20 cellular contexts compared by ENCODE assay signal in the genomic region with DNA sequence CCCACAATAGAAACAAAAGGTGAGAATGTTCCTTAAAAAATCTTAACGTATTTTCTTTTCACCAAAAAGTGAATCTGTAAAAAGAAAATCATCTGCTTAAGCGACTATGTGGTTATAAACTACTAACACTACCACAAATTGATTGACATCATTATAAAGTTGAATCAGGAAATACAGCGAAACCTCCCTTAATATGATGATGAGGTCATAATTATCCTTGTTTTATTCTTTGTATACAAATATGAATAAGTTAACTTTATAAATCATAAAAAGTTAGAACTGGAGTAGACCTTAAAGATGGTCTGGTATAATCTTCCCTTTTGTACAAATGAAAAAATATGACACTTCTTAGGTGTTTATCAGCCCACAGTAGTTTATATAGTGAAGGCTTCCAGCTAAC. TPM values are rescaled to one million over a fixed set of nuclear protein-coding genes. Genes with fewer than 3 reads are reported as not detected.
DNase-seq lines count a peak whose midpoint lies in the region; ATAC-seq, FAIRE-seq and TF ChIP-seq lines count a peak whose summit lies in the region.
"Had no signal": no experiment of that assay in that cellular context is flagged by ENCODE, and none has a peak within 500 bp of the region (broad histone marks: within the 10 kb centered on the region; RNA-seq: fewer than 3 reads in every experiment).

No MANE protein-coding gene starts in this region.

- no peak for ATAC-seq in activated naive CD8-positive, alpha-beta T cell treated with anti-CD3 and anti-CD28 coated beads, Interleukin-2, amount 50 U/mL, for 24 hours
- ATAC-seq in HG02870 (IDR thresholded peaks at IDR 0.05; ENCODE audit: unreplicated experiment), result no peak

- no peaks in the 10 kb centered on the region for H3K27me3 ChIP-seq in keratinocyte (ENCODE audit: control insufficient read depth, extremely low read depth, insufficient read depth, low read length)
- H3K27me3 ChIP-seq in PC-9 (ENCODE audit: insufficient read depth, low read depth), result no peaks in the 10 kb centered on the region
- H3K27me3 ChIP-seq: BE2C had no signal

- dilution Hi-C loops in keratinocyte (cut with MboI; ENCODE audit: extremely low pct_ligation_motif_present, low sequenced_read_pairs), result no loop called here

- H3K36me3 Mint-ChIP-seq in activated naive CD8-positive, alpha-beta T cell treated with anti-CD3 and anti-CD28 coated beads, Interleukin-2, amount 50 U/mL, for 24 hours (ENCODE audit: low read depth), result peaks cover 72% of the 10 kb centered on the region

- H3K4me3 ChIP-seq in keratinocyte (ENCODE audit: control insufficient read depth in 2 of 3, extremely low read depth in 1 of 3, insufficient read depth in 2 of 3, low read depth in 1 of 3, low read length in 3 of 3) (peak overlapping the region in 1 of 3 experiments; percentile 22), PC-9 (no peak overlapping the region)

- H3K27ac ChIP-seq in keratinocyte (ENCODE audit: control insufficient read depth, insufficient read depth, low read length) (peak overlapping the region; percentile 10), PC-9 (no peak overlapping the region)

- H3K36me3 ChIP-seq in keratinocyte (ENCODE audit: control insufficient read depth in 2 of 2, extremely low read depth in 1 of 2, insufficient read depth in 2 of 2, low read length in 2 of 2) (peaks cover 0 to 4% of the 10 kb centered on the region in 2 experiments), PC-9 (ENCODE audit: low read depth) (no peaks in the 10 kb centered on the region)
- H3K36me3 ChIP-seq: BE2C had no signal

- peak overlapping the region; percentile 9 for H3K9ac ChIP-seq in keratinocyte (ENCODE audit: control insufficient read depth, extremely low read depth, insufficient read depth, low read length)

- H3F3A ChIP-seq in PC-9 (ENCODE audit: insufficient read depth, low read depth), result no peaks in the 10 kb centered on the region

- no peaks in the 10 kb centered on the region for H3K9me2 ChIP-seq in PC-9 (ENCODE audit: insufficient read depth)

- POLR2A ChIA-PET in PC-9 (lab: Charles Lee; ENCODE audit: unreplicated experiment), result no interaction called here

- no peak overlapping the region for H2AFZ ChIP-seq in keratinocyte (ENCODE audit: control insufficient read depth, low read length)
- no peak overlapping the region for H2AFZ ChIP-seq in PC-9

- peaks cover 51% of the 10 kb centered on the region for H3K4me1 ChIP-seq in keratinocyte (ENCODE audit: control insufficient read depth, extremely low read depth, insufficient read depth, low read length)
- H3K4me1 ChIP-seq in PC-9 (replicated peaks; ENCODE audit: insufficient read depth), result no peaks in the 10 kb centered on the region

- H4K20me1 ChIP-seq in keratinocyte (ENCODE audit: control insufficient read depth, extremely low read depth, insufficient read depth, low read length) (no peaks in the 10 kb centered on the region), PC-9 (ENCODE audit: insufficient read depth) (no peaks in the 10 kb centered on the region)

- H3K4me2 ChIP-seq in keratinocyte (ENCODE audit: control insufficient read depth, extremely low read depth, insufficient read depth, low read depth, low read length) (peak overlapping the region; percentile 58), PC-9 (no peak overlapping the region)

- H3K79me2 ChIP-seq in keratinocyte (ENCODE audit: control insufficient read depth, insufficient read depth, low read length) (peaks cover 2% of the 10 kb centered on the region), PC-9 (ENCODE audit: low read depth) (no peaks in the 10 kb centered on the region)

- CTCF ChIA-PET in PC-9 (lab: Charles Lee), result no interaction called here

- H3K4me3 Mint-ChIP-seq in activated naive CD8-positive, alpha-beta T cell treated with anti-CD3 and anti-CD28 coated beads, Interleukin-2, amount 50 U/mL, for 24 hours, result no peak overlapping the region
- H3K4me3 Mint-ChIP-seq: CD4-positive, alpha-beta T cell had no signal

- intact Hi-C loops in PC-9 (cut with micrococcal nuclease; ENCODE audit: unreplicated experiment), result no loop called here

- TF ChIP-seq CTCF in keratinocyte (optimal IDR thresholded peaks at IDR 0.05 in 1 of 3, IDR thresholded peaks at IDR 0.05 in 1 of 3, conservative IDR thresholded peaks at IDR 0.05 in 1 of 3; ENCODE audit: extremely low read depth in 1 of 3, insufficient read depth in 2 of 3, low read length in 3 of 3), result no peak
- no peak for TF ChIP-seq CTCF in PC-9 (conservative IDR thresholded peaks at IDR 0.05)

- no peaks in the 10 kb centered on the region for H3K9me1 ChIP-seq in keratinocyte (ENCODE audit: control insufficient read depth, extremely low read depth, insufficient read depth, low read length)

- no peak for DNase-seq in GM19239 (ENCODE audit: insufficient read length, low spot score)
- DNase-seq in activated naive CD8-positive, alpha-beta T cell treated with anti-CD3 and anti-CD28 coated beads, Interleukin-2, amount 50 U/mL, for 24 hours, result no peak
- no peak for DNase-seq in keratinocyte (ENCODE audit: low read depth, low spot score)
- DNase-seq in NCI-H146 treated with DMSO at 0.1 percent for 48 hours (lab: John Stamatoyannopoulos, UW; ENCODE audit: unreplicated experiment), result no peak
- no peak for DNase-seq in PC-9
- DNase-seq: BE2C; Calu3; CD4-positive, alpha-beta T cell; DMS53; Karpas-422; MM.1S; NCI-H1092 treated with DMSO at 0.1 percent for 48 hours; NCI-H187; NCI-H2171; NCI-H446; NCI-H69; SHP77 treated with DMSO at 0.1 percent for 48 hours had no signal

- no TSS peak for BruUV-seq in PC-9 (replicated peaks; lab: Mats Ljungman, UMichigan)

- no peaks in the 10 kb centered on the region for H3K9me3 Mint-ChIP-seq in activated naive CD8-positive, alpha-beta T cell treated with anti-CD3 and anti-CD28 coated beads, Interleukin-2, amount 50 U/mL, for 24 hours
- H3K9me3 Mint-ChIP-seq: CD4-positive, alpha-beta T cell had no signal

- H3K27me3 Mint-ChIP-seq in activated naive CD8-positive, alpha-beta T cell treated with anti-CD3 and anti-CD28 coated beads, Interleukin-2, amount 50 U/mL, for 24 hours, result no peaks in the 10 kb centered on the region
- H3K27me3 Mint-ChIP-seq: CD4-positive, alpha-beta T cell had no signal

- H3K9me3 ChIP-seq in keratinocyte (ENCODE audit: control insufficient read depth, low read depth, low read length), result no peaks in the 10 kb centered on the region
- H3K9me3 ChIP-seq in PC-9 (ENCODE audit: insufficient read depth, low read depth), result no peaks in the 10 kb centered on the region
- H3K9me3 ChIP-seq: BE2C had no signal

- peak overlapping the region; percentile 90 for H3K27ac Mint-ChIP-seq in activated naive CD8-positive, alpha-beta T cell treated with anti-CD3 and anti-CD28 coated beads, Interleukin-2, amount 50 U/mL, for 24 hours
- H3K27ac Mint-ChIP-seq: CD4-positive, alpha-beta T cell had no signal

- peaks cover 78% of the 10 kb centered on the region for H3K4me1 Mint-ChIP-seq in activated naive CD8-positive, alpha-beta T cell treated with anti-CD3 and anti-CD28 coated beads, Interleukin-2, amount 50 U/mL, for 24 hours

- FAIRE-seq in A204.1 (lab: Jason Lieb, UNC), result peak; percentile 25
- FAIRE-seq in GM19239 (lab: Jason Lieb, UNC), result peak; percentile 49
- no peak for FAIRE-seq in keratinocyte (lab: Jason Lieb, UNC)
- FAIRE-seq: H54 had no signal

RNA-seq across cellular contexts. Expression of a gene that starts 35.6 kb away (rescaled TPM):
- 15.4 to 31.4 TPM (median 21.8 TPM) in 3 replicates for polyA plus RNA-seq in keratinocyte
- polyA plus RNA-seq in keratinocyte (2011; ENCODE audit: low read depth), result 12.2 TPM
- 15.6 and 19.2 TPM in 2 replicates for polyA plus RNA-seq in keratinocyte (2011; cell fraction: cytosol; rRNA removed)
- 33.6 and 36.7 TPM in 2 replicates for polyA plus RNA-seq in keratinocyte (2011; cell fraction: nucleus; rRNA removed)
- 18.0 and 24.9 TPM in 2 replicates for polyA plus RNA-seq in keratinocyte (2012; ENCODE audit: low replicate concordance)
- 27.3 to 39.6 TPM (median 29.4 TPM) in 3 replicates for polyA minus RNA-seq in keratinocyte
- polyA minus RNA-seq in keratinocyte (2011; cell fraction: cytosol; rRNA and poly(A)+ RNA removed), result 16.7 TPM
- 29.1 and 53.4 TPM in 2 replicates for polyA minus RNA-seq in keratinocyte (2011; cell fraction: nucleus; rRNA and poly(A)+ RNA removed)
- total RNA-seq in PC-9 (2021), result 11.6 and 16.8 TPM in 2 replicates
